ENCODE assay signal across 8 cellular contexts in genomic region chr6:42978487-42978792, GRCh38. TPM values are rescaled to one million over a fixed set of nuclear protein-coding genes. Genes with fewer than 3 reads are reported as not detected.
DNase-seq lines count a peak whose midpoint lies in the region; ATAC-seq and TF ChIP-seq lines count a peak whose summit lies in the region.

No MANE protein-coding gene starts in this region.

- peak overlapping the region; percentile 72 for H3K9ac ChIP-seq in neural progenitor cell

- H2AFZ ChIP-seq in neural progenitor cell (replicated peaks): peak overlapping the region; percentile 61

- H3K27me3 Mint-ChIP-seq in neural progenitor cell (ENCODE audit: insufficient read depth, low read depth): peaks cover 4% of the 10 kb centered on the region

- H3K4me1 ChIP-seq in esophagus squamous epithelium (peaks cover 24 to 55% (median 26%) of the 10 kb centered on the region in 3 donors), neural progenitor cell (peaks cover 9% of the 10 kb centered on the region)

- H3K4me1 Mint-ChIP-seq in neural progenitor cell: peaks cover 19% of the 10 kb centered on the region

- H3K4me3 ChIP-seq in GM12865 (ENCODE audit: low read depth, low read length) (peak overlapping the region; percentile 85), WI38 (ENCODE audit: low read depth, low read length) (peak overlapping the region; percentile 80), esophagus squamous epithelium (peak overlapping the region; percentile 70 to 96 (median 90)), neural progenitor cell (peak overlapping the region; percentile 99)

- peaks cover 12% of the 10 kb centered on the region for H3K79me2 ChIP-seq in neural progenitor cell (ENCODE audit: low read depth)

- DNase-seq in GM12865 (ENCODE audit: low read depth) (peak; percentile 21), esophagus squamous epithelium (lab: John Stamatoyannopoulos, UW) (no peak), neural progenitor cell (ENCODE audit: low spot score) (peak; percentile 48), NCI-H2029 (lab: John Stamatoyannopoulos, UW) (no peak)
- DNase-seq in effector CD8-positive, alpha-beta T cell (lab: John Stamatoyannopoulos, UW): no peak

- H3K4me2 ChIP-seq in neural progenitor cell: peak overlapping the region; percentile 100

- H3K36me3 Mint-ChIP-seq in neural progenitor cell: peaks cover 6% of the 10 kb centered on the region

- H3K27ac ChIP-seq in esophagus squamous epithelium (peak overlapping the region; percentile 91 to 95 (median 94)), neural progenitor cell (no peak overlapping the region)

- TF ChIP-seq POLR2A in esophagus squamous epithelium (IDR thresholded peaks at IDR 0.05): no peak

- H3K9me3 ChIP-seq in esophagus squamous epithelium (no peaks in the 10 kb centered on the region), neural progenitor cell (ENCODE audit: low read depth) (no peaks in the 10 kb centered on the region)

- no peak for TF ChIP-seq CTCF in GM12865 (IDR thresholded peaks at IDR 0.05; ENCODE audit: insufficient read depth, low read depth, low read length, missing control alignments)
- TF ChIP-seq CTCF in WI38 (IDR thresholded peaks at IDR 0.05; ENCODE audit: low read depth, low read length): no peak
- TF ChIP-seq CTCF in esophagus squamous epithelium (IDR thresholded peaks at IDR 0.05): no peak
- TF ChIP-seq CTCF in neural progenitor cell (IDR thresholded peaks at IDR 0.05): no peak

- no peaks in the 10 kb centered on the region for H3K27me3 ChIP-seq in esophagus squamous epithelium
- no peaks in the 10 kb centered on the region for H3K27me3 ChIP-seq in neural progenitor cell

- ATAC-seq in HG03039 (IDR thresholded peaks at IDR 0.05; ENCODE audit: unreplicated experiment): peak; percentile 4
- ATAC-seq in GM19463 (IDR thresholded peaks at IDR 0.05; ENCODE audit: unreplicated experiment): no peak

- WGBS in esophagus squamous epithelium, 2 donors: 5% methylated on average over 4 of the region's 24 CpGs; no CpG with 5 or more reads in 1 of the 2 donors

- H3K9me3 Mint-ChIP-seq in neural progenitor cell: no peaks in the 10 kb centered on the region

- peaks cover 0 to 4% (median 4%) of the 10 kb centered on the region in 3 donors for H3K36me3 ChIP-seq in esophagus squamous epithelium
- H3K36me3 ChIP-seq in neural progenitor cell: no peaks in the 10 kb centered on the region

- peaks cover 12% of the 10 kb centered on the region for H3F3A ChIP-seq in neural progenitor cell (ENCODE audit: low read depth)

- peaks cover 4% of the 10 kb centered on the region for H4K20me1 ChIP-seq in neural progenitor cell (ENCODE audit: low read depth)

- H3K4me3 Mint-ChIP-seq in neural progenitor cell: peak overlapping the region; percentile 88

- H3K27ac Mint-ChIP-seq in neural progenitor cell: no peak overlapping the region

- intact Hi-C loops in esophagus squamous epithelium (cut with DNase I): no loop called here

RNA-seq across cellular contexts. Expression of gene PEX6, which starts 0.5 kb away (rescaled TPM):
- total RNA-seq in esophagus squamous epithelium (10 to 100 TPM; 11.3 to 21.2 (median 17.1) TPM), neural progenitor cell (ENCODE audit: low replicate concordance) (11.3 and 22.4 TPM in 2 replicates)

RNA-seq across cellular contexts. Expression of gene PPP2R5D, which starts 5.9 kb away (rescaled TPM):
- 10 to 100 TPM; 15.6 to 35.9 (median 27.4) TPM for total RNA-seq in esophagus squamous epithelium
- total RNA-seq in neural progenitor cell (ENCODE audit: low replicate concordance): 75.0 and 103 TPM in 2 replicates

RNA-seq across cellular contexts. Expression of gene GNMT, which starts 17.9 kb away (rescaled TPM):
- total RNA-seq in esophagus squamous epithelium (under 1 TPM in 1 of 4 donors, not detected in 3; 0.76 TPM), neural progenitor cell (ENCODE audit: low replicate concordance) (0.50 TPM in 1 of 2 replicates, not detected in the other)

RNA-seq across cellular contexts. Expression of gene MEA1, which starts 35.3 kb away (rescaled TPM):
- total RNA-seq in esophagus squamous epithelium (10 to 100 TPM; 28.9 to 56.6 (median 49.1) TPM), neural progenitor cell (ENCODE audit: low replicate concordance) (73.1 and 88.3 TPM in 2 replicates)

RNA-seq across cellular contexts. Expression of gene KLHDC3, which starts 35.6 kb away (rescaled TPM):
- total RNA-seq in esophagus squamous epithelium: 10 to 100 TPM; 35.7 to 62.9 (median 48.5) TPM
- total RNA-seq in neural progenitor cell (ENCODE audit: low replicate concordance): 122 and 165 TPM in 2 replicates

Comparison
In these comparisons a context has a peak if more than half of its experiments do, and no peak if none do; other contexts are left out.
1. DNase-seq: peak in GM12865 (single experiment) and neural progenitor cell (single experiment); none in esophagus squamous epithelium (single experiment), NCI-H2029 (single experiment) and effector CD8-positive, alpha-beta T cell (single experiment).
2. Peak in every context shown above with its lines, with median percentiles within 50 percentile points of each other: H3K4me3 ChIP-seq.